ENCODE assay signal across 22 cellular contexts in genomic region chr2:168534926-168535325, GRCh38.
DNase-seq lines count a peak whose midpoint lies in the region; ATAC-seq, FAIRE-seq and TF ChIP-seq lines count a peak whose summit lies in the region.
"Had no signal": no experiment of that assay in that cellular context is flagged by ENCODE, and none has a peak within 500 bp of the region (broad histone marks: within the 10 kb centered on the region; RNA-seq: fewer than 3 reads in every experiment).

No MANE protein-coding gene starts in this region.

- no peak for TF ChIP-seq RAD21 in HCT116 (IDR thresholded peaks at IDR 0.05; ENCODE audit: low read depth)

- no peaks in the 10 kb centered on the region for H3K27me3 Mint-ChIP-seq in neural progenitor cell (ENCODE audit: insufficient read depth, low read depth)
- H3K27me3 Mint-ChIP-seq: B cell; CD4-positive, alpha-beta T cell had no signal

- H3K4me1 ChIP-seq in HCT116 (ENCODE audit: control insufficient read depth in 1 of 2, insufficient read depth in 2 of 2, low read length in 2 of 2) (peaks cover 3 to 24% of the 10 kb centered on the region in 2 experiments; a peak in 2 of 4 replicates), neural progenitor cell (peaks cover 10% of the 10 kb centered on the region)

- peaks cover 29% of the 10 kb centered on the region for H3K9me3 Mint-ChIP-seq in neural progenitor cell

- peaks cover 2% of the 10 kb centered on the region for H3K4me1 Mint-ChIP-seq in neural progenitor cell

- H3K9me2 ChIP-seq in HCT116 (ENCODE audit: insufficient read depth), result no peaks in the 10 kb centered on the region
- H3K9me2 ChIP-seq: SK-N-SH had no signal

- FAIRE-seq in GM19239 (lab: Jason Lieb, UNC), result no peak
- FAIRE-seq: GM12891 had no signal

- ATAC-seq in HCT116, result peak; percentile 20; the same call in 1 of the 2 replicates

- peaks cover 73% of the 10 kb centered on the region for H3K79me2 ChIP-seq in HCT116 (ENCODE audit: insufficient read depth, low read length)
- H3K79me2 ChIP-seq in neural progenitor cell (ENCODE audit: low read depth), result peaks cover 96% of the 10 kb centered on the region

- H3K4me2 ChIP-seq in HCT116 (ENCODE audit: low read length), result no peak overlapping the region
- H3K4me2 ChIP-seq in neural progenitor cell, result no peak overlapping the region
- H3K4me2 ChIP-seq: SK-N-SH had no signal

- RAD21 ChIA-PET in HCT116 (lab: Charles Lee; ENCODE audit: low non-redundant PET in 1 of 2, low total read pairs in 2 of 2, uncharacterized antibody in 2 of 2, unreplicated experiment in 2 of 2), result no interaction called here

- H3K9me3 ChIP-seq in HCT116 (ENCODE audit: control insufficient read depth in 1 of 2, insufficient read depth in 1 of 2, low read depth in 1 of 2, low read length in 2 of 2) (no peaks in the 10 kb centered on the region), WERI-Rb-1 (ENCODE audit: severe bottlenecking) (no peaks in the 10 kb centered on the region), neural progenitor cell (ENCODE audit: low read depth) (no peaks in the 10 kb centered on the region)
- H3K9me3 ChIP-seq: SK-N-SH had no signal

- no peaks in the 10 kb centered on the region for H3F3A ChIP-seq in neural progenitor cell (ENCODE audit: low read depth)

- intact Hi-C loops in HCT116 (cut with micrococcal nuclease), result no loop called here

- H3K36me3 Mint-ChIP-seq in neural progenitor cell, result peaks cover 12% of the 10 kb centered on the region

- no peak for TF ChIP-seq POLR2A in HCT116 (IDR thresholded peaks at IDR 0.05; ENCODE audit: borderline replicate concordance, extremely low read depth, insufficient read depth, insufficient read length)

- POLR2A ChIA-PET in HCT116 (lab: Charles Lee), result no interaction called here

- H2AFZ ChIP-seq in HCT116 (ENCODE audit: low read depth, low read length, poor library complexity, severe bottlenecking), result no peak overlapping the region
- no peak overlapping the region for H2AFZ ChIP-seq in neural progenitor cell (replicated peaks)

- H3K9ac ChIP-seq in HCT116 (ENCODE audit: low read length), result no peak overlapping the region
- H3K9ac ChIP-seq in neural progenitor cell, result no peak overlapping the region
- H3K9ac ChIP-seq: SK-N-SH had no signal

- H4K20me1 ChIP-seq in HCT116 (ENCODE audit: insufficient read depth) (no peaks in the 10 kb centered on the region; the same call in 1 of the 2 replicates), neural progenitor cell (ENCODE audit: low read depth) (peaks cover under 1% of the 10 kb centered on the region)

- no peak overlapping the region for H3K4me3 Mint-ChIP-seq in neural progenitor cell
- H3K4me3 Mint-ChIP-seq: CD4-positive, alpha-beta T cell had no signal

- DNase-seq in DMS 273 (lab: John Stamatoyannopoulos, UW; ENCODE audit: unreplicated experiment), result peak; percentile 30
- DNase-seq in DMS 273 treated with DMSO at 0.1 percent for 48 hours (lab: John Stamatoyannopoulos, UW), result no peak
- no peak for DNase-seq in HCT116 (ENCODE audit: low read depth, low spot score)
- peak; percentile 94 for DNase-seq in WERI-Rb-1
- peak; percentile 29 for DNase-seq in neural progenitor cell (ENCODE audit: low spot score)
- DNase-seq in NCI-H446 (lab: John Stamatoyannopoulos, UW), result no peak
- DNase-seq in COLO668 (lab: John Stamatoyannopoulos, UW; ENCODE audit: unreplicated experiment), result no peak
- DNase-seq in GM19239 (ENCODE audit: insufficient read length, low spot score), result no peak
- DNase-seq: CD4-positive, alpha-beta T cell; GF-D8; GOT3; IMR-90; Karpas-422; MG63; NCI-H1092 treated with DMSO at 0.1 percent for 48 hours; NCI-H2107; NCI-H2227 treated with DMSO at 0.1 percent for 48 hours; NCI-H748 treated with DMSO at 0.1 percent for 48 hours; SK-N-SH had no signal

- H3K27ac Mint-ChIP-seq in neural progenitor cell, result no peak overlapping the region
- H3K27ac Mint-ChIP-seq: B cell; CD4-positive, alpha-beta T cell had no signal

- no peak overlapping the region for H3K4me3 ChIP-seq in HCT116 (replicated peaks in 1 of 2; ENCODE audit: low read depth in 1 of 2, low read length in 2 of 2)
- H3K4me3 ChIP-seq in WERI-Rb-1 (ENCODE audit: low read depth, low read length), result no peak overlapping the region
- no peak overlapping the region for H3K4me3 ChIP-seq in neural progenitor cell
- H3K4me3 ChIP-seq: MG63 had no signal

- TF ChIP-seq CTCF in HCT116 (IDR thresholded peaks at IDR 0.05 in 2 of 3, conservative IDR thresholded peaks at IDR 0.05 in 1 of 3; ENCODE audit: borderline replicate concordance in 1 of 3, insufficient read depth in 1 of 3, low read depth in 2 of 3, low read length in 2 of 3), result no peak
- TF ChIP-seq CTCF in WERI-Rb-1 (IDR thresholded peaks at IDR 0.05; ENCODE audit: low read depth, low read length), result 0 out of 2 replicates have a peak, but pooled peaks have one; percentile 0
- no peak for TF ChIP-seq CTCF in neural progenitor cell (IDR thresholded peaks at IDR 0.05)

- BruUV-seq in HCT116 (replicated peaks; lab: Mats Ljungman, UMichigan), result no TSS peak

- CTCF ChIA-PET in HCT116 (lab: Charles Lee), result no interaction called here

- H3K27ac ChIP-seq in HCT116 (ENCODE audit: low read depth, low read length), result no peak overlapping the region
- peak overlapping the region; percentile 77 for H3K27ac ChIP-seq in WERI-Rb-1
- no peak overlapping the region for H3K27ac ChIP-seq in neural progenitor cell
- H3K27ac ChIP-seq: 22Rv1 had no signal

- H3K27me3 ChIP-seq in HCT116 (ENCODE audit: insufficient read depth, low read length) (no peaks in the 10 kb centered on the region), WERI-Rb-1 (ENCODE audit: insufficient read depth, low read depth, severe bottlenecking) (no peaks in the 10 kb centered on the region), neural progenitor cell (no peaks in the 10 kb centered on the region)
- H3K27me3 ChIP-seq: MG63 had no signal

- H3K36me3 ChIP-seq in HCT116 (ENCODE audit: control insufficient read depth in 1 of 2, insufficient read depth in 2 of 2, low read length in 2 of 2) (no peaks in the 10 kb centered on the region), WERI-Rb-1 (no peaks in the 10 kb centered on the region), neural progenitor cell (peaks cover 6% of the 10 kb centered on the region)

TF ChIP-seq in HCT116, 20 proteins besides CTCF, POLR2A, EP300 and RAD21:
- TF ChIP-seq YY1 (IDR thresholded peaks at IDR 0.05; ENCODE audit: extremely low read depth, insufficient replicate concordance, low read depth, low read length) (no peak), ATF3 (IDR thresholded peaks at IDR 0.05) (no peak), REST (IDR thresholded peaks at IDR 0.05; ENCODE audit: low read depth) (no peak), EZH2 (IDR thresholded peaks at IDR 0.05) (no peak), ELF1 (IDR thresholded peaks at IDR 0.05; ENCODE audit: borderline replicate concordance, low read depth) (no peak), SP1 (IDR thresholded peaks at IDR 0.05; ENCODE audit: low read depth) (no peak), SRF (IDR thresholded peaks at IDR 0.05; ENCODE audit: low read depth) (no peak), POLR2AphosphoS5 (IDR thresholded peaks at IDR 0.05; ENCODE audit: low read depth, low read length) (no peak), JUND (IDR thresholded peaks at IDR 0.05) (no peak)

Comparison
In these comparisons a context has a peak if more than half of its experiments do, and no peak if none do; other contexts are left out.
1. DNase-seq: peak in DMS 273 (single experiment), WERI-Rb-1 (single experiment) and neural progenitor cell (single experiment); none in DMS 273 treated with DMSO at 0.1 percent for 48 hours (single experiment), HCT116 (single experiment), NCI-H446 (0 of 2), COLO668 (single experiment) and GM19239 (single experiment).